Comparison of ENCODE assay signal across 8 cellular contexts in the genomic region with DNA sequence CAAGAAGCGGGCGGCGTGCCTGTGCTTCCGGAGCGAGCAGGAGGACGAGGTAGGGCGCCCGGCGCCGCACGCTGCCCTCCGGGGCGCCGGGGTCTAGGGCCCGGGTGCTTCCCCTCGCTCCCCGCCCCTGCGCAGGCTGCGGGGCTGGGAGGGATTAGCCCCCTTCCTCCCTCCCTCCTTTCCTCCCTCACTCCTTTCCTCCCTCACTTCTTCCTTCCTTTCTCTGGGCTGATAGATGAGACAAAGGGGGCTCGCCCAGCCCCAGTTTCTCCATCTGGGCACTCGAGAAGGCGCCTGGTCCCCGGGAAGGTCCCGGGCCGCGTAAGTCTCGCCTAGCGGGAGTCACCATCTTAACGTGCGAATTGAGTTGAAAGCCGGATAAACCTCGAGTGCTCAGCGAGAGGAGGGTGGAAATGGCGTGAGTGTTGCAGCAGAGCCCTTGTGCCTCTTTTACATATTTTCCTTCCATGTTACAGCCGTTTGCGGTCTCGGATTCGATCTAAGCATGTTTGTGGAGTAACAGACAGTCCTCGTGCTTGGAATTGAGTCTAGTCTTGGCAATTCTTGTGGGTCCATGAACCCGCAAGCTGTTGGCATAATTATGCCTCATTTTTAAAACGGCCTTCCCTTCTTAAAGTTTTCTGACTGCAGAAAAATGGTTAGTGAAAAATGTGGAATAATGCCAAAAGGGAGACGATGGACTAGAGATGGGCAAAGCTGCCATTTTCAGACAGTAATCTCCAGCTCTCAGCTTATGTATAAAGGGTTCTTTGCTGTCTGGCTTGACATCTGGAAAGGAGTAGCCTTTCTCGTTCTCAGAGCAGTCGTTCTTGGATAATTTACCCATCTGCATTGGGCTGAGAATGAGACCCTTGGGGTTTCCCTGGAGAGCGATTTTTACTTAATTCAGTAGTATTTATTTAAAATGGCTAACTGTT. TPM values are rescaled to one million over a fixed set of nuclear protein-coding genes. Genes with fewer than 3 reads are reported as not detected.
DNase-seq lines count a peak whose midpoint lies in the region; ATAC-seq and TF ChIP-seq lines count a peak whose summit lies in the region.

No MANE protein-coding gene starts in this region.

- WGBS in neuronal stem cell (ENCODE audit: extremely low coverage in 2 of 2, insufficient read length in 2 of 2, insufficient replicate concordance in 1 of 2), 2 donors = no CpG with 5 or more reads among the region's 45 CpGs

- BruUV-seq in Panc1 (replicated peaks; lab: Mats Ljungman, UMichigan) = no TSS peak

- H3K27me3 ChIP-seq in Panc1 (ENCODE audit: control insufficient read depth, insufficient read depth, low read length) = no peaks in the 10 kb centered on the region
- no peaks in the 10 kb centered on the region for H3K27me3 ChIP-seq in neuronal stem cell (ENCODE audit: control insufficient read depth in 3 of 3, insufficient read depth in 3 of 3, low read depth in 1 of 3, low read length in 3 of 3)

- H3K79me1 ChIP-seq in neuronal stem cell (ENCODE audit: low read depth, low read length) = peaks cover 3% of the 10 kb centered on the region

- H3K18ac ChIP-seq in neuronal stem cell (ENCODE audit: low read length) = peak overlapping the region; percentile 93

- peak overlapping the region; percentile 69 for H3K23ac ChIP-seq in neuronal stem cell (ENCODE audit: low read depth, low read length, poor library complexity)

- in situ Hi-C loops in Panc1 (cut with HindIII; ENCODE audit: low pct_unique_long_range_greater_than_20kb, low sequenced_read_pairs) = no loop called here

- peak overlapping the region; percentile 74 for H2AFZ ChIP-seq in neuronal stem cell (ENCODE audit: low read length)

- peak overlapping the region; percentile 47 for H3K14ac ChIP-seq in neuronal stem cell (ENCODE audit: low read length)

- no peak overlapping the region for H2BK120ac ChIP-seq in neuronal stem cell (ENCODE audit: low read depth, low read length)

- H4K91ac ChIP-seq in neuronal stem cell (ENCODE audit: low read depth, low read length, poor library complexity) = no peak overlapping the region

- no peak overlapping the region for H4K8ac ChIP-seq in neuronal stem cell (ENCODE audit: low read depth, low read length)

- H2BK12ac ChIP-seq in neuronal stem cell (ENCODE audit: low read length) = no peak overlapping the region

- peaks cover 3% of the 10 kb centered on the region; the same call in 1 of the 2 replicates for H3K36me3 ChIP-seq in Panc1 (ENCODE audit: control insufficient read depth, insufficient read depth, low read length)
- H3K36me3 ChIP-seq in neuronal stem cell (replicated peaks in 1 of 2; ENCODE audit: control insufficient read depth in 2 of 2, insufficient read depth in 2 of 2, low read length in 2 of 2) = peaks cover 0 to 1% of the 10 kb centered on the region in 2 donors

- DNase-seq in COLO668 (lab: John Stamatoyannopoulos, UW; ENCODE audit: unreplicated experiment) = peak; percentile 67
- DNase-seq in Panc1 (ENCODE audit: low read depth, low spot score) = no peak
- DNase-seq in activated T-helper 1 cell treated with Interleukin-2 at 50 U/mL for 16 hours (ENCODE audit: low read depth) = peak; percentile 35
- DNase-seq in fibroblast of mammary gland (ENCODE audit: low read depth) = peak; percentile 72
- DNase-seq in neuronal stem cell (ENCODE audit: low spot score) = peak; percentile 30
- DNase-seq in superior temporal gyrus (ENCODE audit: extremely low spot score) = peak; percentile 71

- H3K4me1 ChIP-seq in Panc1 (ENCODE audit: control insufficient read depth, insufficient read depth, low read length) (peaks cover 27% of the 10 kb centered on the region), neuronal stem cell (ENCODE audit: control insufficient read depth in 2 of 2, insufficient read depth in 1 of 2, low read depth in 1 of 2, low read length in 2 of 2) (peaks cover 14 to 15% of the 10 kb centered on the region in 2 donors)

- H2BK15ac ChIP-seq in neuronal stem cell (ENCODE audit: low read length) = no peak overlapping the region

- H3K9me3 ChIP-seq in Panc1 (ENCODE audit: control insufficient read depth, insufficient read depth, low read depth, low read length) (no peaks in the 10 kb centered on the region), neuronal stem cell (replicated peaks in 1 of 2; ENCODE audit: control insufficient read depth in 2 of 2, insufficient read depth in 1 of 2, low read depth in 1 of 2, low read length in 2 of 2) (no peaks in the 10 kb centered on the region)

- H3K27ac ChIP-seq in Panc1 (ENCODE audit: low read length) = peak overlapping the region; percentile 92
- H3K27ac ChIP-seq in neuronal stem cell (replicated peaks; ENCODE audit: low read length) = no peak overlapping the region

- peak overlapping the region; percentile 68 for H2BK5ac ChIP-seq in neuronal stem cell (ENCODE audit: low read length)

- H2AK5ac ChIP-seq in neuronal stem cell (ENCODE audit: low read depth, low read length) = no peak overlapping the region

- POLR2A ChIA-PET in Panc1 (lab: Charles Lee) = interaction anchor here (0.7 to 1.0 kb wide), 3 partner anchors 9 to 64 kb away, joined by 3 to 6 read pairs (median 3); no protein-coding TSS in a partner anchor

- CTCF ChIA-PET in Panc1 (lab: Charles Lee) = interaction anchor here (0.7 kb wide), 1 partner anchor 29 kb away, joined by 3 read pairs; no protein-coding TSS in a partner anchor

- ATAC-seq in GM19438 (IDR thresholded peaks at IDR 0.05; ENCODE audit: low read depth, unreplicated experiment) = peak; percentile 33
- peak; percentile 19 for ATAC-seq in HG03565 (IDR thresholded peaks at IDR 0.05; ENCODE audit: unreplicated experiment)
- peak; percentile 14 for ATAC-seq in Panc1

- intact Hi-C loops in Panc1 (cut with micrococcal nuclease; ENCODE audit: unreplicated experiment) = no loop called here

- peak overlapping the region; percentile 71 for H3K9ac ChIP-seq in neuronal stem cell (ENCODE audit: low read depth, low read length, poor library complexity)

- peak overlapping the region; percentile 93 to 100 for H3K4me3 ChIP-seq in Panc1 (ENCODE audit: low read depth in 2 of 2, low read length in 2 of 2)
- H3K4me3 ChIP-seq in fibroblast of mammary gland (ENCODE audit: control insufficient read depth, low read depth, low read length) = peak overlapping the region; percentile 79
- H3K4me3 ChIP-seq in neuronal stem cell (ENCODE audit: low read length in 2 of 2) = peak overlapping the region; percentile 65 to 90

- peak overlapping the region; percentile 72 for H3K4me2 ChIP-seq in neuronal stem cell (ENCODE audit: insufficient read depth, low read length, poor library complexity, severe bottlenecking)

- TF ChIP-seq CTCF in Panc1 (IDR thresholded peaks at IDR 0.05) (no peak), fibroblast of mammary gland (conservative IDR thresholded peaks at IDR 0.05; ENCODE audit: control insufficient read depth, insufficient read depth, low read depth, low read length) (no peak)

- H3K4ac ChIP-seq in neuronal stem cell (ENCODE audit: low read length) = no peak overlapping the region

RNA-seq across cellular contexts. Expression of gene NUDT4, which starts 0.9 kb away (rescaled TPM):
- total RNA-seq in Panc1 (2021; ENCODE audit: unreplicated experiment) = 45.7 TPM
- polyA plus RNA-seq in Panc1 (2012; ENCODE audit: insufficient read length) = 11.2 TPM
- polyA plus RNA-seq in neuronal stem cell (2013, experiment 1 of 2) = 42.1 TPM
- 44.5 TPM for polyA plus RNA-seq in neuronal stem cell (2013, experiment 2 of 2)
